1 cellular context compared by ENCODE assay signal in genomic region chr20:8271727-8272126, GRCh38.
TF ChIP-seq lines count a peak whose summit lies in the region.

No MANE protein-coding gene starts in this region.

TF ChIP-seq in SK-N-SH treated with all-trans-retinoic acid at 6 μM for 48 hours, 23 proteins besides CTCF, POLR2A, EP300 and RAD21 (continued from another document):
- TF ChIP-seq PATZ1 (CRISPR knock-in tag; IDR thresholded peaks at IDR 0.05; ENCODE audit: borderline replicate concordance) = no peak
- TF ChIP-seq POU6F1 (CRISPR knock-in tag; IDR thresholded peaks at IDR 0.05; ENCODE audit: borderline replicate concordance, low read depth) = no peak
- TF ChIP-seq GLIS3 (CRISPR knock-in tag; IDR thresholded peaks at IDR 0.05) = no peak
- TF ChIP-seq TSHZ2 (CRISPR knock-in tag; IDR thresholded peaks at IDR 0.05) = no peak
- no peak for TF ChIP-seq PPARA (CRISPR knock-in tag; IDR thresholded peaks at IDR 0.05; ENCODE audit: borderline replicate concordance)
- no peak for TF ChIP-seq TCF4 (CRISPR knock-in tag; IDR thresholded peaks at IDR 0.05; ENCODE audit: borderline replicate concordance)
- no peak for TF ChIP-seq TOX (CRISPR knock-in tag; IDR thresholded peaks at IDR 0.05; ENCODE audit: borderline replicate concordance)
